Comparison of ENCODE assay signal across 16 cellular contexts in the genomic region with DNA sequence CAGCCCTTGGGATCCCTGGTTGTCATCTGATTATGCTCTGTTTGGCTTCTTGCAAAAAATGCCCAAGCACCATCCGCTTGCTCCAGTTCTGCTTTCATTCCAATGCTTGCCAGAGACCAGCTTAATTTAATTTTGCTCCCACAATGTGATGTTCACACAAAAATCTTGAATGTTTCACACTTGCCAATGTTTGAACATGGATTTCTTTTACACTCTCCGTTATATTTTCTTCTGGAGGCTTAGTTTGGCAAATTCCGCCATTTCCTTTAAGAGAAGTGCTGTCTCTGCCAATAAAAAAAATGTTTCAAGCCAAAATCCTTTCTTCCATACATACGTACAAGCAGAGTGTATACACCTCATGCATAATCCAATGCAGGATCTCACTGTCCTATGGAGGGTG.
DNase-seq lines count a peak whose midpoint lies in the region; TF ChIP-seq lines count a peak whose summit lies in the region.
"Had no signal": no experiment of that assay in that cellular context is flagged by ENCODE, and none has a peak within 500 bp of the region (broad histone marks: within the 10 kb centered on the region; RNA-seq: fewer than 3 reads in every experiment).

No MANE protein-coding gene starts in this region.

- no peak overlapping the region for H3K4ac ChIP-seq in trophoblast cell (ENCODE audit: low read depth, low read length)

- DNase-seq in middle frontal gyrus (ENCODE audit: extremely low spot score, low spot score) (peak; percentile 40), trophoblast cell (no peak), DMS 273 treated with DMSO at 0.1 percent for 48 hours (lab: John Stamatoyannopoulos, UW) (no peak), germinal center (ENCODE audit: low spot score) (no peak), mammary epithelial cell (no peak)
- DNase-seq: C1 segment of cervical spinal cord; Calu3; CD4-positive, alpha-beta memory T cell; COR-L47; DMS153; DND-41; EL; GDM1; H9 had no signal

- H3K4me3 ChIP-seq in OCI-LY1 (ENCODE audit: low read depth, low read length, poor library complexity, severe bottlenecking): no peak overlapping the region
- no peak overlapping the region for H3K4me3 ChIP-seq in trophoblast cell (ENCODE audit: low read depth, low read length)
- no peak overlapping the region for H3K4me3 ChIP-seq in mammary epithelial cell (replicated peaks in 1 of 3; ENCODE audit: insufficient read depth in 1 of 3, low read depth in 2 of 3, low read length in 3 of 3)
- H3K4me3 ChIP-seq: GM23338 had no signal

- no peak overlapping the region for H3K14ac ChIP-seq in trophoblast cell (ENCODE audit: low read length)

- H2BK120ac ChIP-seq in trophoblast cell (ENCODE audit: insufficient read depth, low read length, poor library complexity): no peak overlapping the region

- H2AK5ac ChIP-seq in trophoblast cell (ENCODE audit: low read length): no peak overlapping the region

- no peaks in the 10 kb centered on the region for H3K27me3 ChIP-seq in OCI-LY1 (ENCODE audit: insufficient read depth, low read length)
- no peaks in the 10 kb centered on the region for H3K27me3 ChIP-seq in trophoblast cell (ENCODE audit: insufficient read depth, low read length)
- no peaks in the 10 kb centered on the region for H3K27me3 ChIP-seq in mammary epithelial cell (ENCODE audit: insufficient read depth, low read length)

- H3K36me3 ChIP-seq in OCI-LY1 (ENCODE audit: insufficient read depth, low read length): no peaks in the 10 kb centered on the region
- no peaks in the 10 kb centered on the region for H3K36me3 ChIP-seq in trophoblast cell (ENCODE audit: control insufficient read depth in 1 of 2, insufficient read depth in 2 of 2, low read length in 2 of 2)
- no peaks in the 10 kb centered on the region for H3K36me3 ChIP-seq in mammary epithelial cell (ENCODE audit: insufficient read depth, low read length)

- no peak overlapping the region for H4K12ac ChIP-seq in trophoblast cell (ENCODE audit: low read depth, low read length)

- no peaks in the 10 kb centered on the region for H3K9me3 ChIP-seq in OCI-LY1 (ENCODE audit: low read length)
- peaks cover 2% of the 10 kb centered on the region for H3K9me3 ChIP-seq in trophoblast cell (ENCODE audit: insufficient read depth, low read depth, low read length)
- H3K9me3 ChIP-seq in mammary epithelial cell (replicated peaks; ENCODE audit: insufficient read depth, low read length): no peaks in the 10 kb centered on the region

- H3K9ac ChIP-seq in OCI-LY1 (ENCODE audit: low read length) (no peak overlapping the region), trophoblast cell (ENCODE audit: low read length) (no peak overlapping the region), mammary epithelial cell (ENCODE audit: insufficient read depth, low read length) (no peak overlapping the region)

- H4K8ac ChIP-seq in trophoblast cell (ENCODE audit: low read depth, low read length): no peak overlapping the region

- no peak overlapping the region for H3K23ac ChIP-seq in trophoblast cell (ENCODE audit: low read length)

- intact Hi-C loops in mammary epithelial cell (cut with micrococcal nuclease): no loop called here

- TF ChIP-seq CTCF in OCI-LY1 (IDR thresholded peaks at IDR 0.05; ENCODE audit: low read length): no peak
- no peak for TF ChIP-seq CTCF in mammary epithelial cell (conservative IDR thresholded peaks at IDR 0.05 in 1 of 2, IDR thresholded peaks at IDR 0.05 in 1 of 2; ENCODE audit: extremely low read depth in 1 of 2, insufficient read depth in 1 of 2, low read depth in 1 of 2, low read length in 2 of 2)

- H3K27ac ChIP-seq in OCI-LY1 (ENCODE audit: low read depth, low read length, poor library complexity, severe bottlenecking) (peak overlapping the region; percentile 70), trophoblast cell (ENCODE audit: low read depth, low read length) (no peak overlapping the region), mammary epithelial cell (ENCODE audit: insufficient read depth, low read depth, low read length) (no peak overlapping the region)

- no peak overlapping the region for H2AFZ ChIP-seq in OCI-LY1 (ENCODE audit: low read length)
- no peak overlapping the region for H2AFZ ChIP-seq in trophoblast cell (ENCODE audit: insufficient read depth, low read length, poor library complexity)
- no peak overlapping the region for H2AFZ ChIP-seq in mammary epithelial cell (ENCODE audit: low read depth, low read length)
- H2AFZ ChIP-seq: GM23338 had no signal

- H3K18ac ChIP-seq in trophoblast cell (ENCODE audit: low read length): peak overlapping the region; percentile 26

- no peak overlapping the region for H2BK12ac ChIP-seq in trophoblast cell (ENCODE audit: low read length)

- H3K4me1 ChIP-seq in OCI-LY1 (ENCODE audit: insufficient read depth, low read length, severe bottlenecking): peaks cover 41% of the 10 kb centered on the region
- H3K4me1 ChIP-seq in trophoblast cell (ENCODE audit: control insufficient read depth in 1 of 2, insufficient read depth in 2 of 2, low read length in 2 of 2): peaks cover 8 to 11% of the 10 kb centered on the region in 2 experiments
- H3K4me1 ChIP-seq in mammary epithelial cell (ENCODE audit: insufficient read depth, low read length): peaks cover 6% of the 10 kb centered on the region

- H3K4me2 ChIP-seq in OCI-LY1 (ENCODE audit: low read length): no peak overlapping the region; the same call in 1 of the 2 replicates
- no peak overlapping the region for H3K4me2 ChIP-seq in trophoblast cell (ENCODE audit: low read length)
- H3K4me2 ChIP-seq in mammary epithelial cell (ENCODE audit: insufficient read depth, low read depth, low read length): no peak overlapping the region
- H3K4me2 ChIP-seq: GM23338 had no signal

- H3K9me2 ChIP-seq in OCI-LY1 (ENCODE audit: low read depth, low read length): no peaks in the 10 kb centered on the region

- WGBS in trophoblast cell (ENCODE audit: extremely low coverage, insufficient coverage, insufficient read length): no CpG with 5 or more reads among the region's 4 CpGs
- 92% methylated on average over 4 of the region's 4 CpGs for WGBS in mammary epithelial cell (ENCODE audit: low coverage, missing lambda C conversion rate)

- in situ Hi-C loops in mammary epithelial cell (cut with MboI; ENCODE audit: low sequenced_read_pairs in 2 of 2): no loop called here

- H3F3A ChIP-seq in OCI-LY1 (ENCODE audit: insufficient read depth, low read length): no peaks in the 10 kb centered on the region

- BruUV-seq in mammary epithelial cell (replicated peaks; lab: Mats Ljungman, UMichigan): no TSS peak

- no peak overlapping the region for H2BK5ac ChIP-seq in trophoblast cell (ENCODE audit: low read depth, low read length, poor library complexity)

- H3K79me1 ChIP-seq in trophoblast cell (ENCODE audit: low read length): peaks cover 24% of the 10 kb centered on the region

- CTCF ChIA-PET in mammary epithelial cell (lab: Charles Lee; ENCODE audit: low non-redundant PET): no interaction called here

- H3K79me2 ChIP-seq in OCI-LY1 (ENCODE audit: insufficient read depth, low read length) (no peaks in the 10 kb centered on the region), trophoblast cell (ENCODE audit: control insufficient read depth, insufficient read depth, low read length, poor library complexity) (no peaks in the 10 kb centered on the region), mammary epithelial cell (ENCODE audit: insufficient read depth, low read length) (no peaks in the 10 kb centered on the region)

- dilution Hi-C loops in mammary epithelial cell (cut with HindIII; ENCODE audit: low sequenced_read_pairs): no loop called here

- peak overlapping the region; percentile 37 for H4K91ac ChIP-seq in trophoblast cell (ENCODE audit: low read depth, low read length)

- H4K20me1 ChIP-seq in OCI-LY1 (ENCODE audit: insufficient read depth, low read length) (no peaks in the 10 kb centered on the region), mammary epithelial cell (ENCODE audit: insufficient read depth, low read length) (no peaks in the 10 kb centered on the region)
